8 cellular contexts compared by ENCODE assay signal in genomic region chr3:12841085-12841969, GRCh38. TPM values are rescaled to one million over a fixed set of nuclear protein-coding genes. Genes with fewer than 3 reads are reported as not detected.
DNase-seq lines count a peak whose midpoint lies in the region; ATAC-seq and TF ChIP-seq lines count a peak whose summit lies in the region.

Gene RPL32, minus strand, starts transcription at chr3:12841565. Its CDS starts 1,328 bp downstream, at chr3:12840237.

- H3K9me2 ChIP-seq in PC-3 (replicated peaks; ENCODE audit: low read length): no peaks in the 10 kb centered on the region

- H3K4me1 ChIP-seq in PC-3 (ENCODE audit: insufficient read depth, low read length): peaks cover 30% of the 10 kb centered on the region
- peaks cover 15 to 19% of the 10 kb centered on the region in 2 donors for H3K4me1 ChIP-seq in mucosa of rectum (ENCODE audit: control insufficient read depth in 2 of 2, insufficient read depth in 2 of 2, low read length in 2 of 2)

- intact Hi-C loops in PC-3 (cut with micrococcal nuclease): loop anchor here (1.0 to 2.0 kb wide), 2 partner anchors 12 to 51 kb away; no protein-coding TSS in a partner anchor

- peak; percentile 96 for TF ChIP-seq POLR2A in erythroblast (IDR thresholded peaks at IDR 0.05; ENCODE audit: low read length)

- peak; percentile 87 for TF ChIP-seq CTCF in PC-3 (conservative IDR thresholded peaks at IDR 0.05; ENCODE audit: low read depth, low read length)

- peak within 1 kb of the TSS; percentile 100 for H3K4me3 ChIP-seq in Jurkat, Clone E6-1 (ENCODE audit: low read length)
- H3K4me3 ChIP-seq in PC-3 (ENCODE audit: low read length) (peak within 1 kb of the TSS; percentile 99), mucosa of rectum (ENCODE audit: low read length in 2 of 2) (peak within 1 kb of the TSS; percentile 97 to 98)

- H3K9ac ChIP-seq in PC-3 (ENCODE audit: low read length): peak within 1 kb of the TSS; percentile 100
- peak within 1 kb of the TSS; percentile 82 to 97 for H3K9ac ChIP-seq in mucosa of rectum (ENCODE audit: low read depth in 1 of 2, low read length in 2 of 2)

- peak within 1 kb of the TSS; percentile 77 for H2AFZ ChIP-seq in PC-3 (ENCODE audit: low read length)

- H3K27ac ChIP-seq in PC-3 (ENCODE audit: low read length) (peak within 1 kb of the TSS; percentile 55), mucosa of rectum (ENCODE audit: low read depth in 2 of 2, low read length in 2 of 2) (peak within 1 kb of the TSS; percentile 86)

- H3K36me3 ChIP-seq in PC-3 (ENCODE audit: low read depth, low read length): peaks cover 46% of the 10 kb centered on the region
- H3K36me3 ChIP-seq in mucosa of rectum (ENCODE audit: control insufficient read depth in 2 of 2, insufficient read depth in 2 of 2, low read length in 2 of 2): peaks cover 34 to 35% of the 10 kb centered on the region in 2 donors

- H3F3A ChIP-seq in PC-3 (ENCODE audit: low read length, unreplicated experiment): peaks cover 4% of the 10 kb centered on the region

- peak; percentile 88 for DNase-seq in DMS53 (lab: John Stamatoyannopoulos, UW)
- DNase-seq in Jurkat, Clone E6-1 (ENCODE audit: low read depth, low spot score): peak; percentile 96
- DNase-seq in PC-3: peak; percentile 96
- peak; percentile 71 for DNase-seq in activated T-cell treated with anti-CD3 and anti-CD28 coated beads for 48 hours (ENCODE audit: low read depth)
- peak; percentile 97 for DNase-seq in erythroblast (lab: John Stamatoyannopoulos, UW)
- peak; percentile 86 for DNase-seq in stimulated activated CD8-positive, alpha-beta memory T cell treated with anti-CD3 and anti-CD28 coated beads, Interleukin-4, amount 100 ng/mL, for 48 hours

- H3K9me3 ChIP-seq in PC-3 (ENCODE audit: low read length) (no peaks in the 10 kb centered on the region), mucosa of rectum (ENCODE audit: control insufficient read depth in 2 of 2, low read length in 2 of 2) (no peaks in the 10 kb centered on the region)

- ATAC-seq in GM21619 (IDR thresholded peaks at IDR 0.05; ENCODE audit: unreplicated experiment) (peak; percentile 84), PC-3 (peak; percentile 82)

- peaks cover 46% of the 10 kb centered on the region for H4K20me1 ChIP-seq in PC-3 (ENCODE audit: low read length)

- BruUV-seq in PC-3 (replicated peaks; lab: Mats Ljungman, UMichigan): TSS peak; percentile 60

- peak within 1 kb of the TSS; percentile 94 for H3K4me2 ChIP-seq in PC-3 (ENCODE audit: low read length)

- no peaks in the 10 kb centered on the region for H3K27me3 ChIP-seq in PC-3 (ENCODE audit: low read length)
- H3K27me3 ChIP-seq in mucosa of rectum (ENCODE audit: control insufficient read depth in 2 of 2, insufficient read depth in 2 of 2, low read length in 2 of 2): no peaks in the 10 kb centered on the region

- peaks cover 51% of the 10 kb centered on the region for H3K79me2 ChIP-seq in PC-3 (ENCODE audit: low read length)

- POLR2A ChIA-PET in PC-3 (lab: Charles Lee; ENCODE audit: unreplicated experiment): interaction anchor here (0.7 kb wide), 1 partner anchor 78 kb away, joined by 4 read pairs; no protein-coding TSS in a partner anchor

- CTCF ChIA-PET in PC-3 (lab: Charles Lee): interaction anchor here (0.6 to 1.6 kb wide), 8 partner anchors 12 to 639 kb away, joined by 3 to 10 read pairs (median 5); partner anchors contain the start of gene HDAC11

RNA-seq across cellular contexts. Expression of gene RPL32, which starts in this region (rescaled TPM):
- polyA plus RNA-seq in Jurkat, Clone E6-1 (2012; ENCODE audit: insufficient read depth, insufficient read length): 4,911 TPM
- 2,037 and 2,663 TPM in 2 replicates for total RNA-seq in PC-3 (2014; rRNA removed)

Comparison
In these comparisons a context has a peak if more than half of its experiments do, and no peak if none do; other contexts are left out.
1. Peak in every context shown above with its lines: DNase-seq, ATAC-seq, H3K4me3 ChIP-seq and H3K27ac ChIP-seq.